In the genomic region with DNA sequence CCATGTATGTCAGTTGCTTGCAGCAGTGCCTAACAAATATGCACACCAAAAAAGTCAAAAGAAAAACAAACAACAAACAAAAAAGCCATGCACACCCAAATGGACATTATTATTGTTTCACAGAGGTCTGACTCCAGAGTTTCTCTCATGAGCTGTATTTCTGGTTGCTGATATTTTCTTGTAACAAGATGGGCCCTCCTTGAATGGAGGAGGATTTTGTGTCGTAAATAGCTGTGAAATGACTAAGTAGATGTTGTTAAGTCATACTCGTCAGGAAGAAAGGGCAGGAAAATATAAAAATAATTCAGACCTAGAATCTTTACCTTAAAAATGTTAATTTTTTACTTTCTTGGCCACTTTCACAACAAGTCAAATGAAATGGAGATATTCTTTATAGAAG, we compare ENCODE assay signal across 1 cellular context.
TF ChIP-seq lines count a peak whose summit lies in the region.

No MANE protein-coding gene starts in this region.

TF ChIP-seq in WTC11, 78 proteins besides CTCF, POLR2A, EP300 and RAD21 (continued from another document):
- TF ChIP-seq, protein P1, sequence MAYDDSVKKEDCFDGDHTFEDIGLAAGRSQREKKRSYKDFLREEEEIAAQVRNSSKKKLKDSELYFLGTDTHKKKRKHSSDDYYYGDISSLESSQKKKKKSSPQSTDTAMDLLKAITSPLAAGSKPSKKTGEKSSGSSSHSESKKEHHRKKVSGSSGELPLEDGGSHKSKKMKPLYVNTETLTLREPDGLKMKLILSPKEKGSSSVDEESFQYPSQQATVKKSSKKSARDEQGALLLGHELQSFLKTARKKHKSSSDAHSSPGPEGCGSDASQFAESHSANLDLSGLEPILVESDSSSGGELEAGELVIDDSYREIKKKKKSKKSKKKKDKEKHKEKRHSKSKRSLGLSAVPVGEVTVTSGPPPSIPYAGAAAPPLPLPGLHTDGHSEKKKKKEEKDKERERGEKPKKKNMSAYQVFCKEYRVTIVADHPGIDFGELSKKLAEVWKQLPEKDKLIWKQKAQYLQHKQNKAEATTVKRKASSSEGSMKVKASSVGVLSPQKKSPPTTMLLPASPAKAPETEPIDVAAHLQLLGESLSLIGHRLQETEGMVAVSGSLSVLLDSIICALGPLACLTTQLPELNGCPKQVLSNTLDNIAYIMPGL (CRISPR knock-in tag; IDR thresholded peaks at IDR 0.05): no peak
- no peak for TF ChIP-seq OVOL2 (CRISPR knock-in tag; IDR thresholded peaks at IDR 0.05; ENCODE audit: borderline replicate concordance)
- no peak for TF ChIP-seq E2F1 (CRISPR knock-in tag; IDR thresholded peaks at IDR 0.05)
- TF ChIP-seq GRHL2 (CRISPR knock-in tag; IDR thresholded peaks at IDR 0.05; ENCODE audit: insufficient replicate concordance, severe bottlenecking): no peak
- TF ChIP-seq ZNF671 (CRISPR knock-in tag; IDR thresholded peaks at IDR 0.05): no peak
TF ChIP-seq in WTC11: peak in this region for 0.
